ENCODE assay signal across 11 cellular contexts in genomic region chr5:136011427-136012001, GRCh38. TPM values are rescaled to one million over a fixed set of nuclear protein-coding genes. Genes with fewer than 3 reads are reported as not detected.
DNase-seq lines count a peak whose midpoint lies in the region; ATAC-seq and TF ChIP-seq lines count a peak whose summit lies in the region.
"Had no signal": no experiment of that assay in that cellular context is flagged by ENCODE, and none has a peak within 500 bp of the region (broad histone marks: within the 10 kb centered on the region; RNA-seq: fewer than 3 reads in every experiment).

No MANE protein-coding gene starts in this region.

- H3K27me3 ChIP-seq in thyroid gland, result no peaks in the 10 kb centered on the region

- no peak for TF ChIP-seq CTCF in foreskin fibroblast (IDR thresholded peaks at IDR 0.05; ENCODE audit: low read depth, low read length)
- no peak for TF ChIP-seq CTCF in thyroid gland (IDR thresholded peaks at IDR 0.05)

- 64% methylated on average over 4 of the region's 4 CpGs for WGBS in thyroid gland, 2 donors

- no peaks in the 10 kb centered on the region for H3K9me3 ChIP-seq in thyroid gland

- no peak overlapping the region for H3K4me3 ChIP-seq in foreskin fibroblast (ENCODE audit: low read depth in 1 of 2, low read length in 2 of 2)
- H3K4me3 ChIP-seq in skin epidermis, result no peak overlapping the region
- H3K4me3 ChIP-seq in thyroid gland (replicated peaks in 1 of 3), result no peak overlapping the region

- no peak for TF ChIP-seq POLR2A in thyroid gland (IDR thresholded peaks at IDR 0.05)

- peak overlapping the region in 13 of 21 experiments; percentile 2 to 69 (median 45) for H3K27ac ChIP-seq in skin epidermis
- H3K27ac ChIP-seq in thyroid gland, result no peak overlapping the region

- peak; percentile 96 for DNase-seq in ELR (ENCODE audit: low read depth)
- DNase-seq in RPMI7951 (ENCODE audit: low read depth), result peak; percentile 87
- DNase-seq in foreskin fibroblast, result peak; percentile 69 to 85
- DNase-seq in thyroid gland, result no peak
- no peak for DNase-seq in central memory CD4-positive, alpha-beta T cell
- DNase-seq: activated naive CD8-positive, alpha-beta T cell treated with anti-CD3 and anti-CD28 coated beads for 36 hours; glutamatergic neuron; KG1 had no signal

- no peaks in the 10 kb centered on the region for H3K36me3 ChIP-seq in thyroid gland

- H3K4me1 ChIP-seq in thyroid gland, result peaks cover 24 to 30% of the 10 kb centered on the region in 2 donors

- ATAC-seq in HG02759 (IDR thresholded peaks at IDR 0.05; ENCODE audit: unreplicated experiment), result no peak
- ATAC-seq: activated CD4-positive, CD25-positive, alpha-beta regulatory T cell treated with anti-CD3 and anti-CD28 coated beads, Interleukin-2, amount 50 U/mL, for 24 hours had no signal

- intact Hi-C loops in thyroid gland (cut with DNase I), result no loop called here

RNA-seq across cellular contexts. Expression of gene TGFBI, which starts 17.3 kb away (rescaled TPM):
- total RNA-seq in RPMI7951 (2014; rRNA removed; shearing (Covaris generic)), result 976 and 1,163 TPM in 2 replicates
- total RNA-seq in thyroid gland, result 10 to 100 TPM; 19.6 to 55.9 (median 38.5) TPM
- total RNA-seq: activated naive CD8-positive, alpha-beta T cell treated with anti-CD3 and anti-CD28 coated beads for 36 hours had no signal

RNA-seq across cellular contexts. Expression of gene LECT2, which starts 56.7 kb away (rescaled TPM):
- not detected in 2 replicates for total RNA-seq in RPMI7951 (2014; rRNA removed; shearing (Covaris generic))
- not detected for total RNA-seq in thyroid gland
- total RNA-seq: activated naive CD8-positive, alpha-beta T cell treated with anti-CD3 and anti-CD28 coated beads for 36 hours had no signal

Comparison
In these comparisons a context has a peak if more than half of its experiments do, and no peak if none do; other contexts are left out.
1. DNase-seq: peak in ELR (single experiment), RPMI7951 (single experiment) and foreskin fibroblast (2 of 2); none in thyroid gland (0 of 2) and central memory CD4-positive, alpha-beta T cell (single experiment).
2. H3K27ac ChIP-seq: peak in skin epidermis (13 of 21); none in thyroid gland (0 of 3).
3. RNA of gene TGFBI, which starts 17.3 kb away (total RNA-seq): 976 to 1,163 TPM in RPMI7951; 19.6 to 55.9 TPM in thyroid gland; every median in the first group is over 10 times any median in the second.